In the genomic region with DNA sequence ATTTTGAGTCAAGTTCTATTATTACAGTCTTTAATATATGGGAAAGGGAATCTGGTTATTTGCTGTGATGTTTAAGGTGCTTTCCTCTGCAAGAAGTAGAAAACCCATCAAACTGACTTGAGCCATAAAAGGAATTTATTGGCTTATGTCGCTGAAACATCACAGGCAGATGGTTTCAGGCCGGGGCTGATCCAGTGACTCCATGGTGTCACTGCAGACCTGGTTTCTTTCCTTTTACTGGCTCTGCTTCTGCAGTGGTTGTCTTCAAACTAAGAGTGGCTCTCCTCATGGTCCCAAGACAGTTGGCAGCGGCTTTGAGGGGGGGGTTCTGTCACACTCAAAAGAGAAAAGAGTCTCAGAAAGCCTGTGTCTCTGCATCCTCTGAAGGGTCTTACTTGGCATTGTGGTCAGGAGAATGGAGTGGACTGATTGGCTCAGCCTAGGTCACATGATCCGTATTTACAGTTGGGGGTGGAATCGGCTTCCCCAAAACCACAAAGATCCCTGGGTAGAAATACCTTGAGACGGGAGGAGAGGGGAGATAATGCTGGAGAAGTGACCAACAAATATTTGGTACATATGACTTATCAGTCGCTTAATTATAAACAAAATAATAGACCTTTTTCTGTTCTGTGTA, we compare ENCODE assay signal across 16 cellular contexts.
DNase-seq lines count a peak whose midpoint lies in the region; ATAC-seq, FAIRE-seq and TF ChIP-seq lines count a peak whose summit lies in the region.
"Had no signal": no experiment of that assay in that cellular context is flagged by ENCODE, and none has a peak within 500 bp of the region (broad histone marks: within the 10 kb centered on the region; RNA-seq: fewer than 3 reads in every experiment).

No MANE protein-coding gene starts in this region.

- CTCF ChIA-PET in K562 (lab: Yijun Ruan, JAX; ENCODE audit: low intra/inter-chr PET ratio), result no interaction called here

- intact Hi-C loops in K562 (cut with micrococcal nuclease), result no loop called here
- intact Hi-C loops in heart left ventricle (cut with DNase I), result loop anchor here in 1 of 10 donors (10.0 kb wide), 1 partner anchor 59 kb away; no protein-coding TSS in a partner anchor

- POLR2A ChIA-PET in K562 (lab: Yijun Ruan, JAX), result no interaction called here
- POLR2A ChIA-PET in naive thymus-derived CD8-positive, alpha-beta T cell (lab: Charles Lee), result no interaction called here

- FAIRE-seq in K562 (lab: Jason Lieb, UNC), result peak; percentile 69
- FAIRE-seq: A204.1, HTR-8/SVneo had no signal

- H3K36me3 ChIP-seq in DND-41 (ENCODE audit: insufficient read depth, low read length) (no peaks in the 10 kb centered on the region), K562 (ENCODE audit: control insufficient read depth, insufficient read depth, low read length) (peaks cover 28% of the 10 kb centered on the region; the same call in 2 of the 3 replicates), rectal smooth muscle tissue (ENCODE audit: control insufficient read depth, insufficient read depth, low read length) (no peaks in the 10 kb centered on the region), osteoblast (ENCODE audit: insufficient read depth, low read length) (no peaks in the 10 kb centered on the region), heart left ventricle (no peaks in the 10 kb centered on the region)

- H2AFZ ChIP-seq in DND-41 (ENCODE audit: low read depth, low read length) (no peak overlapping the region), K562 (ENCODE audit: low read depth, low read length) (peak overlapping the region; percentile 84), osteoblast (ENCODE audit: low read length) (no peak overlapping the region)

- peak; percentile 47 for ATAC-seq in DND-41 (ENCODE audit: insufficient read depth, low read depth)
- ATAC-seq in K562, result peak; percentile 88
- ATAC-seq in GM21825 (IDR thresholded peaks at IDR 0.05; ENCODE audit: unreplicated experiment), result no peak
- ATAC-seq in naive thymus-derived CD8-positive, alpha-beta T cell, result no peak
- no peak for ATAC-seq in heart left ventricle

- H3K9me3 Mint-ChIP-seq in mesothelial cell of epicardium, result no peaks in the 10 kb centered on the region
- peaks cover 0 to 3% (median 0%) of the 10 kb centered on the region in 9 donors for H3K9me3 Mint-ChIP-seq in naive thymus-derived CD8-positive, alpha-beta T cell
- H3K9me3 Mint-ChIP-seq: H9 had no signal

- no peak for TF ChIP-seq RAD21 in K562 (CRISPR knock-in tag; conservative IDR thresholded peaks at IDR 0.05 in 1 of 2, IDR thresholded peaks at IDR 0.05 in 1 of 2)

- H3K4me1 ChIP-seq in DND-41 (ENCODE audit: insufficient read depth, low read length) (peaks cover 33% of the 10 kb centered on the region), K562 (replicated peaks in 1 of 2; ENCODE audit: control insufficient read depth in 2 of 2, insufficient read depth in 2 of 2, low read length in 2 of 2) (peaks cover 9 to 15% of the 10 kb centered on the region in 2 experiments; a peak in 4 of 5 replicates), rectal smooth muscle tissue (ENCODE audit: control insufficient read depth, insufficient read depth, low read length) (peaks cover 33% of the 10 kb centered on the region), osteoblast (ENCODE audit: insufficient read depth, low read length) (peaks cover 25% of the 10 kb centered on the region), heart left ventricle (peaks cover 0 to 38% (median 3%) of the 10 kb centered on the region in 12 donors)

- H3K36me3 Mint-ChIP-seq in mesothelial cell of epicardium, result peaks cover 27% of the 10 kb centered on the region
- no peaks in the 10 kb centered on the region for H3K36me3 Mint-ChIP-seq in naive thymus-derived CD8-positive, alpha-beta T cell

- H3K27me3 Mint-ChIP-seq in mesothelial cell of epicardium (ENCODE audit: low read depth), result no peaks in the 10 kb centered on the region
- peaks cover 10 to 43% (median 23%) of the 10 kb centered on the region in 5 donors for H3K27me3 Mint-ChIP-seq in naive thymus-derived CD8-positive, alpha-beta T cell

- H3K9ac ChIP-seq in DND-41 (ENCODE audit: low read depth, low read length) (no peak overlapping the region), K562 (ENCODE audit: insufficient read depth in 1 of 2, low read depth in 2 of 2, low read length in 2 of 2) (no peak overlapping the region), rectal smooth muscle tissue (ENCODE audit: low read length) (no peak overlapping the region)

- no peak overlapping the region for H3K4me3 ChIP-seq in DND-41 (ENCODE audit: low read depth in 1 of 2, low read length in 2 of 2)
- H3K4me3 ChIP-seq in K562, result no peak overlapping the region
- no peak overlapping the region for H3K4me3 ChIP-seq in rectal smooth muscle tissue (ENCODE audit: low read length)
- H3K4me3 ChIP-seq in osteoblast (ENCODE audit: insufficient read depth, low read length), result no peak overlapping the region
- H3K4me3 ChIP-seq in heart left ventricle, result no peak overlapping the region

- H3K27me3 ChIP-seq in DND-41 (ENCODE audit: insufficient read depth, low read length, poor library complexity) (no peaks in the 10 kb centered on the region), K562 (ENCODE audit: control insufficient read depth in 2 of 2, insufficient read depth in 2 of 2, low read length in 2 of 2) (no peaks in the 10 kb centered on the region), rectal smooth muscle tissue (ENCODE audit: control insufficient read depth, insufficient read depth, low read length) (no peaks in the 10 kb centered on the region), osteoblast (ENCODE audit: insufficient read depth, low read length) (peaks cover 3% of the 10 kb centered on the region), heart left ventricle (no peaks in the 10 kb centered on the region)

- H3K4me2 ChIP-seq in DND-41 (ENCODE audit: insufficient read depth, low read length), result no peak overlapping the region
- no peak overlapping the region for H3K4me2 ChIP-seq in K562 (ENCODE audit: insufficient read depth, low read length)
- H3K4me2 ChIP-seq in osteoblast (ENCODE audit: insufficient read depth, low read length), result no peak overlapping the region

- no TSS peak for BruUV-seq in K562 (replicated peaks; lab: Mats Ljungman, UMichigan)

- peak overlapping the region; percentile 90 for H3K27ac Mint-ChIP-seq in mesothelial cell of epicardium
- no peak overlapping the region for H3K27ac Mint-ChIP-seq in naive thymus-derived CD8-positive, alpha-beta T cell

- no peak for TF ChIP-seq CTCF in DND-41 (IDR thresholded peaks at IDR 0.05; ENCODE audit: borderline replicate concordance, extremely low read depth, low read length, poor library complexity, severe bottlenecking)
- TF ChIP-seq CTCF in K562 (IDR thresholded peaks at IDR 0.05 in 2 of 3, conservative IDR thresholded peaks at IDR 0.05 in 1 of 3; ENCODE audit: insufficient read depth in 2 of 3, low read depth in 1 of 3, low read length in 3 of 3), result no peak
- TF ChIP-seq CTCF in mesothelial cell of epicardium (IDR thresholded peaks at IDR 0.05; ENCODE audit: unreplicated experiment), result no peak
- no peak for TF ChIP-seq CTCF in osteoblast (IDR thresholded peaks at IDR 0.05; ENCODE audit: extremely low read depth, low read depth, low read length)
- no peak for TF ChIP-seq CTCF in heart left ventricle (IDR thresholded peaks at IDR 0.05)

- TF ChIP-seq POLR2A in K562 (conservative IDR thresholded peaks at IDR 0.05) (no peak), heart left ventricle (IDR thresholded peaks at IDR 0.05) (no peak)

- H3K9me1 ChIP-seq in K562 (ENCODE audit: control insufficient read depth, insufficient read depth, low read length), result no peaks in the 10 kb centered on the region

- no peaks in the 10 kb centered on the region for H4K20me1 ChIP-seq in DND-41 (ENCODE audit: insufficient read depth, low read length)
- no peaks in the 10 kb centered on the region for H4K20me1 ChIP-seq in K562 (replicated peaks; ENCODE audit: control insufficient read depth, insufficient read depth, low read length)
- H4K20me1 ChIP-seq in osteoblast (ENCODE audit: insufficient read depth, low read length), result no peaks in the 10 kb centered on the region

- H3K4me3 Mint-ChIP-seq in mesothelial cell of epicardium, result no peak overlapping the region
- no peak overlapping the region for H3K4me3 Mint-ChIP-seq in naive thymus-derived CD8-positive, alpha-beta T cell
- H3K4me3 Mint-ChIP-seq: H9 had no signal

- no peak overlapping the region for H3K27ac ChIP-seq in DND-41 (ENCODE audit: low read length)
- H3K27ac ChIP-seq in K562 (ENCODE audit: extremely low read depth, low read depth, low read length), result peak overlapping the region; percentile 55
- H3K27ac ChIP-seq in rectal smooth muscle tissue (ENCODE audit: low read depth, low read length), result peak overlapping the region; percentile 27
- H3K27ac ChIP-seq in osteoblast (ENCODE audit: low read depth, low read length), result no peak overlapping the region
- peak overlapping the region in 1 of 12 donors; percentile 63 for H3K27ac ChIP-seq in heart left ventricle
- H3K27ac ChIP-seq: C4-2B, HL-60 had no signal

- H3K4me1 Mint-ChIP-seq in mesothelial cell of epicardium, result peaks cover 70% of the 10 kb centered on the region
- H3K4me1 Mint-ChIP-seq in naive thymus-derived CD8-positive, alpha-beta T cell, result peaks cover 6 to 16% (median 12%) of the 10 kb centered on the region in 4 donors

- in situ Hi-C loops in K562 (cut with MboI), result no loop called here

- peak; percentile 59 for DNase-seq in DND-41
- peak; percentile 61 to 74 (median 70) for DNase-seq in K562 (ENCODE audit: extremely low read depth in 1 of 4, low spot score in 3 of 4)
- no peak for DNase-seq in mesothelial cell of epicardium (ENCODE audit: low spot score in 2 of 2, unreplicated experiment in 2 of 2)
- no peak for DNase-seq in naive thymus-derived CD8-positive, alpha-beta T cell
- DNase-seq in osteoblast (ENCODE audit: insufficient read length, low spot score, missing footprints), result no peak
- no peak for DNase-seq in heart left ventricle
- DNase-seq: H9, NCI-H187 treated with DMSO at 0.1 percent for 48 hours, NCI-H526 treated with DMSO at 0.1 percent for 48 hours, SHP77 treated with DMSO at 0.1 percent for 48 hours had no signal

- no peaks in the 10 kb centered on the region for H3K79me2 ChIP-seq in DND-41 (ENCODE audit: insufficient read depth, low read length)
- H3K79me2 ChIP-seq in K562 (ENCODE audit: control insufficient read depth, insufficient read depth, low read length), result no peaks in the 10 kb centered on the region; the same call in 2 of the 3 replicates
- no peaks in the 10 kb centered on the region for H3K79me2 ChIP-seq in osteoblast (ENCODE audit: insufficient read depth, low read length)

- WGBS in K562 (ENCODE audit: insufficient coverage, low coverage, missing lambda C conversion rate), result 17% methylated on average over 7 of the region's 7 CpGs
- WGBS in heart left ventricle, 4 donors, result 79 to 82% (median 80%) methylated on average over 7 of the region's 7 CpGs

- no peak for TF ChIP-seq EP300 in K562 (IDR thresholded peaks at IDR 0.05; ENCODE audit: low read length)

- H3K9me3 ChIP-seq in DND-41 (ENCODE audit: insufficient read depth, low read length, severe bottlenecking) (no peaks in the 10 kb centered on the region), K562 (replicated peaks; ENCODE audit: control insufficient read depth, insufficient read depth, low read depth, low read length) (no peaks in the 10 kb centered on the region), osteoblast (ENCODE audit: low read depth, low read length) (no peaks in the 10 kb centered on the region), heart left ventricle (no peaks in the 10 kb centered on the region)

Comparison
In these comparisons a context has a peak if more than half of its experiments do, and no peak if none do; other contexts are left out.
1. ATAC-seq: peak in DND-41 (single experiment) and K562 (single experiment); none in GM21825 (single experiment), naive thymus-derived CD8-positive, alpha-beta T cell (0 of 2) and heart left ventricle (0 of 4).
2. DNase-seq: peak in DND-41 (single experiment) and K562 (4 of 4); none in mesothelial cell of epicardium (0 of 2), naive thymus-derived CD8-positive, alpha-beta T cell (0 of 10), osteoblast (single experiment) and heart left ventricle (0 of 5).
3. H3K27ac ChIP-seq: peak in K562 (single experiment) and rectal smooth muscle tissue (single experiment); none in DND-41 (single experiment) and osteoblast (single experiment).